ENCODE assay signal across 1 cellular context in the genomic region with DNA sequence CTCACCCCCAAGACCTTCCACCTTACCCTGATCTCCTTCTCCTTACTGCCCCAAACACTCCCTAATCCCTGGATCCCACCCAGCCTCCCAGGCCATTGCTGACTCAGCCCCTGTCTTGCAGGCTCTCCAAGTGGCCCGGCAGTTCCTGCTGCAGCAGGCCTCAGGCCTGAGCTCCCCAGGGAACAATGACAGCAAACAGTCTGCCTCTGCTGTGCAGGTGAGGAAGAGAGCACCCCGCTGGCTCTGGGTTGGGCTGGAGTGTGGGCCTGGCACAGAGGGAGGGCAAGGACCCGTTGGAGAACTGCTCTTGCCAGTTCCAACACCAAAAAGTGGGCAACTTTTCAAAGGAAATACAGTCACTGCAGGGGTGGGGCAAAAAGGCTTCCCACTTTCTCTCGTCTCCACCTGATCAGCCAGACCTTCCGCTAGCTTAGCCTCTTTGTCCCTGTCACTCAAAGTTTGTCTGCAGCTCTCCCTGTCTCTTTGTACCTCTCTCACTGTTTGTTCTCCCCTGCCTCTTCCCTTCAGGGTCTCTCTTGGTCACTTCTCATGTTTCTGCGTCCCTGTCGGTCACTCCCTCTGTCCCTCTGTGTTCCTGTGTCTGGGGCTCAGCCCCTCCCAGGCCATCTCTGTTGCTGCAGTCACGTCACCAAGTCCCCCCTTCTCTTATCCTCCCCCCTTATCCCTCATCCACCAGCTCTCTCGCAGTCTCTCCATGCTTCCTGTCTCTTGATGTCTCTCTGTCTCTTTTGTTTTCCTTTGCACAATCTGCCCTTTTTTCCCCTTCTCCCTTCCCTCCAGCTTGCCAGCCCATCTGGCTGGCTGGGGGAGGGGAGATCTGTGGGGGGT.
TF ChIP-seq lines count a peak whose summit lies in the region.

No MANE protein-coding gene starts in this region.

TF ChIP-seq in GM23338, 12 proteins besides CTCF, POLR2A, EP300 and RAD21 (continued from another document):
- TF ChIP-seq, protein P1, sequence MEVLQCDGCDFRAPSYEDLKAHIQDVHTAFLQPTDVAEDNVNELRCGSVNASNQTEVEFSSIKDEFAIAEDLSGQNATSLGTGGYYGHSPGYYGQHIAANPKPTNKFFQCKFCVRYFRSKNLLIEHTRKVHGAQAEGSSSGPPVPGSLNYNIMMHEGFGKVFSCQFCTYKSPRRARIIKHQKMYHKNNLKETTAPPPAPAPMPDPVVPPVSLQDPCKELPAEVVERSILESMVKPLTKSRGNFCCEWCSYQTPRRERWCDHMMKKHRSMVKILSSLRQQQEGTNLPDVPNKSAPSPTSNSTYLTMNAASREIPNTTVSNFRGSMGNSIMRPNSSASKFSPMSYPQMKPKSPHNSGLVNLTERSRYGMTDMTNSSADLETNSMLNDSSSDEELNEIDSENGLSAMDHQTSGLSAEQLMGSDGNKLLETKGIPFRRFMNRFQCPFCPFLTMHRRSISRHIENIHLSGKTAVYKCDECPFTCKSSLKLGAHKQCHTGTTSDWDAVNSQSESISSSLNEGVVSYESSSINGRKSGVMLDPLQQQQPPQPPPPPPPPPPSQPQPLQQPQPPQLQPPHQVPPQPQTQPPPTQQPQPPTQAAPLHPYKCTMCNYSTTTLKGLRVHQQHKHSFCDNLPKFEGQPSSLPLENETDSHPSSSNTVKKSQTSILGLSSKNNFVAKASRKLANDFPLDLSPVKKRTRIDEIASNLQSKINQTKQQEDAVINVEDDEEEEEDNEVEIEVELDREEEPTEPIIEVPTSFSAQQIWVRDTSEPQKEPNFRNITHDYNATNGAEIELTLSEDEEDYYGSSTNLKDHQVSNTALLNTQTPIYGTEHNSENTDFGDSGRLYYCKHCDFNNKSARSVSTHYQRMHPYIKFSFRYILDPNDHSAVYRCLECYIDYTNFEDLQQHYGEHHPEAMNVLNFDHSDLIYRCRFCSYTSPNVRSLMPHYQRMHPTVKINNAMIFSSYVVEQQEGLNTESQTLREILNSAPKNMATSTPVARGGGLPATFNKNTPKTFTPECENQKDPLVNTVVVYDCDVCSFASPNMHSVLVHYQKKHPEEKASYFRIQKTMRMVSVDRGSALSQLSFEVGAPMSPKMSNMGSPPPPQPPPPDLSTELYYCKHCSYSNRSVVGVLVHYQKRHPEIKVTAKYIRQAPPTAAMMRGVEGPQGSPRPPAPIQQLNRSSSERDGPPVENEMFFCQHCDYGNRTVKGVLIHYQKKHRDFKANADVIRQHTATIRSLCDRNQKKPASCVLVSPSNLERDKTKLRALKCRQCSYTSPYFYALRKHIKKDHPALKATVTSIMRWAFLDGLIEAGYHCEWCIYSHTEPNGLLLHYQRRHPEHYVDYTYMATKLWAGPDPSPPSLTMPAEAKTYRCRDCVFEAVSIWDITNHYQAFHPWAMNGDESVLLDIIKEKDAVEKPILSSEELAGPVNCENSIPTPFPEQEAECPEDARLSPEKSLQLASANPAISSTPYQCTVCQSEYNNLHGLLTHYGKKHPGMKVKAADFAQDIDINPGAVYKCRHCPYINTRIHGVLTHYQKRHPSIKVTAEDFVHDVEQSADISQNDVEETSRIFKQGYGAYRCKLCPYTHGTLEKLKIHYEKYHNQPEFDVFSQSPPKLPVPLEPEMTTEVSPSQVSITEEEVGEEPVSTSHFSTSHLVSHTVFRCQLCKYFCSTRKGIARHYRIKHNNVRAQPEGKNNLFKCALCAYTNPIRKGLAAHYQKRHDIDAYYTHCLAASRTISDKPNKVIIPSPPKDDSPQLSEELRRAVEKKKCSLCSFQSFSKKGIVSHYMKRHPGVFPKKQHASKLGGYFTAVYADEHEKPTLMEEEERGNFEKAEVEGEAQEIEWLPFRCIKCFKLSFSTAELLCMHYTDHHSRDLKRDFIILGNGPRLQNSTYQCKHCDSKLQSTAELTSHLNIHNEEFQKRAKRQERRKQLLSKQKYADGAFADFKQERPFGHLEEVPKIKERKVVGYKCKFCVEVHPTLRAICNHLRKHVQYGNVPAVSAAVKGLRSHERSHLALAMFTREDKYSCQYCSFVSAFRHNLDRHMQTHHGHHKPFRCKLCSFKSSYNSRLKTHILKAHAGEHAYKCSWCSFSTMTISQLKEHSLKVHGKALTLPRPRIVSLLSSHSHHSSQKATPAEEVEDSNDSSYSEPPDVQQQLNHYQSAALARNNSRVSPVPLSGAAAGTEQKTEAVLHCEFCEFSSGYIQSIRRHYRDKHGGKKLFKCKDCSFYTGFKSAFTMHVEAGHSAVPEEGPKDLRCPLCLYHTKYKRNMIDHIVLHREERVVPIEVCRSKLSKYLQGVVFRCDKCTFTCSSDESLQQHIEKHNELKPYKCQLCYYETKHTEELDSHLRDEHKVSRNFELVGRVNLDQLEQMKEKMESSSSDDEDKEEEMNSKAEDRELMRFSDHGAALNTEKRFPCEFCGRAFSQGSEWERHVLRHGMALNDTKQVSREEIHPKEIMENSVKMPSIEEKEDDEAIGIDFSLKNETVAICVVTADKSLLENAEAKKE (CRISPR knock-in tag; IDR thresholded peaks at IDR 0.05): no peak
- peak; percentile 79 for TF ChIP-seq CREB1 (CRISPR knock-in tag; IDR thresholded peaks at IDR 0.05; ENCODE audit: low read depth)
- no peak for TF ChIP-seq EZH2phosphoT487 (IDR thresholded peaks at IDR 0.05; ENCODE audit: unreplicated experiment)
- TF ChIP-seq POLR2AphosphoS5 (IDR thresholded peaks at IDR 0.05; ENCODE audit: low read depth): 0 out of 2 replicates have a peak, but pooled peaks have one; percentile 5
- TF ChIP-seq, protein P2, sequence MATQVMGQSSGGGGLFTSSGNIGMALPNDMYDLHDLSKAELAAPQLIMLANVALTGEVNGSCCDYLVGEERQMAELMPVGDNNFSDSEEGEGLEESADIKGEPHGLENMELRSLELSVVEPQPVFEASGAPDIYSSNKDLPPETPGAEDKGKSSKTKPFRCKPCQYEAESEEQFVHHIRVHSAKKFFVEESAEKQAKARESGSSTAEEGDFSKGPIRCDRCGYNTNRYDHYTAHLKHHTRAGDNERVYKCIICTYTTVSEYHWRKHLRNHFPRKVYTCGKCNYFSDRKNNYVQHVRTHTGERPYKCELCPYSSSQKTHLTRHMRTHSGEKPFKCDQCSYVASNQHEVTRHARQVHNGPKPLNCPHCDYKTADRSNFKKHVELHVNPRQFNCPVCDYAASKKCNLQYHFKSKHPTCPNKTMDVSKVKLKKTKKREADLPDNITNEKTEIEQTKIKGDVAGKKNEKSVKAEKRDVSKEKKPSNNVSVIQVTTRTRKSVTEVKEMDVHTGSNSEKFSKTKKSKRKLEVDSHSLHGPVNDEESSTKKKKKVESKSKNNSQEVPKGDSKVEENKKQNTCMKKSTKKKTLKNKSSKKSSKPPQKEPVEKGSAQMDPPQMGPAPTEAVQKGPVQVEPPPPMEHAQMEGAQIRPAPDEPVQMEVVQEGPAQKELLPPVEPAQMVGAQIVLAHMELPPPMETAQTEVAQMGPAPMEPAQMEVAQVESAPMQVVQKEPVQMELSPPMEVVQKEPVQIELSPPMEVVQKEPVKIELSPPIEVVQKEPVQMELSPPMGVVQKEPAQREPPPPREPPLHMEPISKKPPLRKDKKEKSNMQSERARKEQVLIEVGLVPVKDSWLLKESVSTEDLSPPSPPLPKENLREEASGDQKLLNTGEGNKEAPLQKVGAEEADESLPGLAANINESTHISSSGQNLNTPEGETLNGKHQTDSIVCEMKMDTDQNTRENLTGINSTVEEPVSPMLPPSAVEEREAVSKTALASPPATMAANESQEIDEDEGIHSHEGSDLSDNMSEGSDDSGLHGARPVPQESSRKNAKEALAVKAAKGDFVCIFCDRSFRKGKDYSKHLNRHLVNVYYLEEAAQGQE (IDR thresholded peaks at IDR 0.05; ENCODE audit: unreplicated experiment): no peak
- no peak for TF ChIP-seq ZNF331 (CRISPR knock-in tag; IDR thresholded peaks at IDR 0.05; ENCODE audit: low read depth)
TF ChIP-seq in GM23338: peak in this region for 3.
